In genomic region chr7:134056816-134057215, GRCh38 we compare ENCODE assay signal across 1 cellular context.
A peak's percentile ranks its signal among the peaks of the same experiment; 100 is the strongest.
TF ChIP-seq lines count a peak whose summit lies in the region.

No MANE protein-coding gene starts in this region.

TF ChIP-seq in K562, 482 proteins besides CTCF, POLR2A, EP300 and RAD21 (continued from another document and continues in another):
- TF ChIP-seq E2F4 (CRISPR knock-in tag; IDR thresholded peaks at IDR 0.05; ENCODE audit: low read depth): no peak
- TF ChIP-seq ZNF384 (IDR thresholded peaks at IDR 0.05; ENCODE audit: low read depth, low read length): no peak
- TF ChIP-seq RFX7 (CRISPR knock-in tag; IDR thresholded peaks at IDR 0.05): no peak
- peak; percentile 7; the same call in 1 of the 2 replicates for TF ChIP-seq FOXM1 (IDR thresholded peaks at IDR 0.05; ENCODE audit: low read depth)
- no peak for TF ChIP-seq FOXM1 (CRISPR knock-in tag; IDR thresholded peaks at IDR 0.05; ENCODE audit: low read depth)
- peak; percentile 52 for TF ChIP-seq ARID1B (IDR thresholded peaks at IDR 0.05)
- no peak for TF ChIP-seq HLTF (IDR thresholded peaks at IDR 0.05)
- TF ChIP-seq NR0B1 (IDR thresholded peaks at IDR 0.05; ENCODE audit: partially characterized antibody): no peak
- no peak for TF ChIP-seq SMAD1 (IDR thresholded peaks at IDR 0.05; ENCODE audit: low read depth, low read length, partially characterized antibody)
- peak; percentile 86 for TF ChIP-seq CXXC5 (CRISPR knock-in tag; IDR thresholded peaks at IDR 0.05)
- peak; percentile 26; the same call in 1 of the 2 replicates for TF ChIP-seq ARID3A (IDR thresholded peaks at IDR 0.05; ENCODE audit: borderline replicate concordance, low read depth, low read length)
- no peak for TF ChIP-seq ARID4B (CRISPR knock-in tag; IDR thresholded peaks at IDR 0.05)
- peak in 1 of 2 experiments; percentile 69; a peak in 1 of 4 replicates for TF ChIP-seq RCOR1 (IDR thresholded peaks at IDR 0.05; ENCODE audit: borderline replicate concordance in 1 of 2, low read depth in 2 of 2, low read length in 2 of 2)
- TF ChIP-seq NFE2 (IDR thresholded peaks at IDR 0.05; ENCODE audit: low read depth): 0 out of 2 replicates have a peak, but pooled peaks have one; percentile 20
- TF ChIP-seq ATF7 (IDR thresholded peaks at IDR 0.05): 0 out of 2 replicates have a peak, but pooled peaks have one; percentile 9
- peak; percentile 85 for TF ChIP-seq EGR1 (conservative IDR thresholded peaks at IDR 0.05)
- TF ChIP-seq CREM (IDR thresholded peaks at IDR 0.05; ENCODE audit: low read depth): peak; percentile 9; the same call in 1 of the 2 replicates
- TF ChIP-seq ZNF830 (CRISPR knock-in tag; IDR thresholded peaks at IDR 0.05): no peak
- TF ChIP-seq CTBP1 (IDR thresholded peaks at IDR 0.05; ENCODE audit: borderline replicate concordance): no peak
- TF ChIP-seq SRSF7 (optimal IDR thresholded peaks at IDR 0.05; ENCODE audit: low read depth, low read length): no peak
- TF ChIP-seq ADNP (tag; IDR thresholded peaks at IDR 0.05): no peak
- no peak for TF ChIP-seq ZNF239 (CRISPR knock-in tag; IDR thresholded peaks at IDR 0.05)
- TF ChIP-seq VEZF1 (CRISPR knock-in tag; IDR thresholded peaks at IDR 0.05): peak; percentile 68; the same call in 1 of the 2 replicates
- peak; percentile 80 for TF ChIP-seq HMBOX1 (IDR thresholded peaks at IDR 0.05)
- TF ChIP-seq ZBTB1 (CRISPR knock-in tag; IDR thresholded peaks at IDR 0.05; ENCODE audit: borderline replicate concordance, low read depth): no peak
- TF ChIP-seq ZBTB26 (CRISPR knock-in tag; IDR thresholded peaks at IDR 0.05): no peak
- TF ChIP-seq MEIS2 (IDR thresholded peaks at IDR 0.05; ENCODE audit: partially characterized antibody): peak; percentile 59
- no peak for TF ChIP-seq ZNF347 (CRISPR knock-in tag; IDR thresholded peaks at IDR 0.05; ENCODE audit: low read depth)
- no peak for TF ChIP-seq KDM4B (IDR thresholded peaks at IDR 0.05; ENCODE audit: borderline replicate concordance in 2 of 2, low read depth in 1 of 2)
- 0 out of 2 replicates have a peak, but pooled peaks have one; percentile 29 for TF ChIP-seq CEBPB (tag; IDR thresholded peaks at IDR 0.05)
- TF ChIP-seq ZNF324 (CRISPR knock-in tag; IDR thresholded peaks at IDR 0.05): no peak
- no peak for TF ChIP-seq CREB1 (IDR thresholded peaks at IDR 0.05)
- TF ChIP-seq CREB1 (CRISPR knock-in tag; IDR thresholded peaks at IDR 0.05): no peak
- 0 out of 2 replicates have a peak, but pooled peaks have one; percentile 25 for TF ChIP-seq ZEB2 (IDR thresholded peaks at IDR 0.05)
- no peak for TF ChIP-seq PBX2 (CRISPR knock-in tag; IDR thresholded peaks at IDR 0.05; ENCODE audit: low read depth)
- peak; percentile 48; the same call in 1 of the 2 replicates for TF ChIP-seq PBX2 (tag; conservative IDR thresholded peaks at IDR 0.05; ENCODE audit: low read depth)
- peak; percentile 88 for TF ChIP-seq PKNOX1 (IDR thresholded peaks at IDR 0.05)
- no peak for TF ChIP-seq ZNF518B (CRISPR knock-in tag; IDR thresholded peaks at IDR 0.05)
- peak; percentile 68; the same call in 1 of the 2 replicates for TF ChIP-seq DPF2 (IDR thresholded peaks at IDR 0.05)
- TF ChIP-seq CBX2 (IDR thresholded peaks at IDR 0.05; ENCODE audit: insufficient read depth, low read length, poor library complexity, severe bottlenecking): no peak
- no peak for TF ChIP-seq NBN (IDR thresholded peaks at IDR 0.05; ENCODE audit: low read depth)
- TF ChIP-seq SMC3 (conservative IDR thresholded peaks at IDR 0.05; ENCODE audit: insufficient read depth, low read depth, low read length): no peak
- no peak for TF ChIP-seq ESRRB (CRISPR knock-in tag; IDR thresholded peaks at IDR 0.05; ENCODE audit: borderline replicate concordance)
